Comparison of ENCODE assay signal across 13 cellular contexts in genomic region chr1:117096871-117097842, GRCh38. TPM values are rescaled to one million over a fixed set of nuclear protein-coding genes. Genes with fewer than 3 reads are reported as not detected.
A peak's percentile ranks its signal among the peaks of the same experiment; 100 is the strongest.
DNase-seq lines count a peak whose midpoint lies in the region; ATAC-seq, FAIRE-seq and TF ChIP-seq lines count a peak whose summit lies in the region.
"Had no signal": no experiment of that assay in that cellular context is flagged by ENCODE, and none has a peak within 500 bp of the region (broad histone marks: within the 10 kb centered on the region; RNA-seq: fewer than 3 reads in every experiment).

No MANE protein-coding gene starts in this region.

- DNase-seq in HCT116 (ENCODE audit: low read depth, low spot score) (no peak), amniotic stem cell (lab: John Stamatoyannopoulos, UW) (peak; percentile 25), glutamatergic neuron (no peak), small intestine (peak; percentile 62), DMS153 treated with DMSO at 0.1 percent for 48 hours (lab: John Stamatoyannopoulos, UW; ENCODE audit: unreplicated experiment) (no peak), NCI-H526 (lab: John Stamatoyannopoulos, UW) (no peak), posterior cingulate gyrus (no peak), lower leg skin (ENCODE audit: low spot score in 2 of 2) (no peak)
- DNase-seq: activated CD4-positive, alpha-beta T cell treated with anti-CD3 and anti-CD28 coated beads, Interleukin-2, amount 10 ng/mL, durations not matched to agents 24 days and 14 days; esophagus squamous epithelium; MG63; occipital lobe; stimulated activated CD4-positive, alpha-beta T cell treated with anti-CD3 and anti-CD28 coated beads, Interleukin-12 subunit alpha, Interleukin-12 subunit beta, amount 100 ng/mL, for 4 hours had no signal

- no peak overlapping the region for H3K9ac ChIP-seq in HCT116 (ENCODE audit: low read length)

- H3K36me3 Mint-ChIP-seq in glutamatergic neuron (ENCODE audit: unreplicated experiment): no peaks in the 10 kb centered on the region

- H3K27ac Mint-ChIP-seq in glutamatergic neuron (ENCODE audit: unreplicated experiment): peak overlapping the region; percentile 5
- H3K27ac Mint-ChIP-seq: activated CD4-positive, alpha-beta T cell treated with anti-CD3 and anti-CD28 coated beads, Interleukin-2, amount 10 ng/mL, durations not matched to agents 24 days and 14 days had no signal

- H3K4me3 Mint-ChIP-seq in glutamatergic neuron (ENCODE audit: unreplicated experiment): no peak overlapping the region
- H3K4me3 Mint-ChIP-seq: activated CD4-positive, alpha-beta T cell treated with anti-CD3 and anti-CD28 coated beads, Interleukin-2, amount 10 ng/mL, durations not matched to agents 24 days and 14 days had no signal

- no peaks in the 10 kb centered on the region for H3K79me2 ChIP-seq in HCT116 (ENCODE audit: insufficient read depth, low read length)

- no peak for ATAC-seq in HCT116

- POLR2A ChIA-PET in HCT116 (lab: Charles Lee): no interaction called here

- BruUV-seq in HCT116 (replicated peaks; lab: Mats Ljungman, UMichigan): no TSS peak

- H3K9me2 ChIP-seq in HCT116 (ENCODE audit: insufficient read depth): no peaks in the 10 kb centered on the region

- no peaks in the 10 kb centered on the region for H3K27me3 ChIP-seq in HCT116 (ENCODE audit: insufficient read depth, low read length)
- no peaks in the 10 kb centered on the region for H3K27me3 ChIP-seq in small intestine (ENCODE audit: control insufficient read depth in 2 of 2, insufficient read depth in 2 of 2, low read length in 2 of 2)
- H3K27me3 ChIP-seq: esophagus squamous epithelium, MG63 had no signal

- TF ChIP-seq CTCF in HCT116 (IDR thresholded peaks at IDR 0.05 in 2 of 3, conservative IDR thresholded peaks at IDR 0.05 in 1 of 3; ENCODE audit: borderline replicate concordance in 1 of 3, insufficient read depth in 1 of 3, low read depth in 2 of 3, low read length in 2 of 3) (no peak), glutamatergic neuron (IDR thresholded peaks at IDR 0.05; ENCODE audit: partially characterized antibody, unreplicated experiment) (no peak), lower leg skin (IDR thresholded peaks at IDR 0.05) (no peak)

- H4K20me1 ChIP-seq in HCT116 (ENCODE audit: insufficient read depth): no peaks in the 10 kb centered on the region

- intact Hi-C loops in HCT116 (cut with micrococcal nuclease) (no loop called here), posterior cingulate gyrus (cut with DNase I) (no loop called here), lower leg skin (cut with DNase I; ENCODE audit: low total_unique reads) (no loop called here)

- no peak overlapping the region for H3K4me2 ChIP-seq in HCT116 (ENCODE audit: low read length)

- TF ChIP-seq POLR2A in HCT116 (IDR thresholded peaks at IDR 0.05; ENCODE audit: borderline replicate concordance, extremely low read depth, insufficient read depth, insufficient read length): no peak
- no peak for TF ChIP-seq POLR2A in lower leg skin (IDR thresholded peaks at IDR 0.05)

- H3K4me1 ChIP-seq in HCT116 (ENCODE audit: control insufficient read depth in 1 of 2, insufficient read depth in 2 of 2, low read length in 2 of 2) (peaks cover 4 to 14% of the 10 kb centered on the region in 2 experiments; a peak in 3 of 4 replicates), small intestine (ENCODE audit: control insufficient read depth in 2 of 2, insufficient read depth in 1 of 2, low read depth in 1 of 2, low read length in 1 of 2) (peaks cover 0 to 9% of the 10 kb centered on the region in 2 donors)

- RAD21 ChIA-PET in HCT116 (lab: Charles Lee; ENCODE audit: low non-redundant PET in 1 of 2, low total read pairs in 2 of 2, uncharacterized antibody in 2 of 2, unreplicated experiment in 2 of 2): no interaction called here

- H3K4me3 ChIP-seq in HCT116 (replicated peaks in 1 of 2; ENCODE audit: low read depth in 1 of 2, low read length in 2 of 2) (no peak overlapping the region), small intestine (ENCODE audit: low read depth in 1 of 2, low read length in 2 of 2) (no peak overlapping the region), lower leg skin (ENCODE audit: low read depth, poor library complexity, severe bottlenecking) (no peak overlapping the region)
- H3K4me3 ChIP-seq: esophagus squamous epithelium, MG63 had no signal

- no peak for TF ChIP-seq RAD21 in HCT116 (IDR thresholded peaks at IDR 0.05; ENCODE audit: low read depth)

- no peak overlapping the region for H2AFZ ChIP-seq in HCT116 (ENCODE audit: low read depth, low read length, poor library complexity, severe bottlenecking)

- CTCF ChIA-PET in HCT116 (lab: Charles Lee): interaction anchor here (1.3 kb wide), 1 partner anchor 32 kb away, joined by 3 read pairs; no protein-coding TSS in a partner anchor

- H3K9me3 Mint-ChIP-seq in glutamatergic neuron (ENCODE audit: unreplicated experiment): no peaks in the 10 kb centered on the region
- H3K9me3 Mint-ChIP-seq: activated CD4-positive, alpha-beta T cell treated with anti-CD3 and anti-CD28 coated beads, Interleukin-2, amount 10 ng/mL, durations not matched to agents 24 days and 14 days had no signal

- peaks cover 19% of the 10 kb centered on the region for H3K4me1 Mint-ChIP-seq in glutamatergic neuron (ENCODE audit: low read depth, unreplicated experiment)

- H3K27me3 Mint-ChIP-seq in glutamatergic neuron (ENCODE audit: unreplicated experiment): no peaks in the 10 kb centered on the region
- H3K27me3 Mint-ChIP-seq: activated CD4-positive, alpha-beta T cell treated with anti-CD3 and anti-CD28 coated beads, Interleukin-2, amount 10 ng/mL, durations not matched to agents 24 days and 14 days had no signal

- H3K9me3 ChIP-seq in HCT116 (ENCODE audit: control insufficient read depth in 1 of 2, insufficient read depth in 1 of 2, low read depth in 1 of 2, low read length in 2 of 2): no peaks in the 10 kb centered on the region
- H3K9me3 ChIP-seq in small intestine (ENCODE audit: control insufficient read depth, low read depth): no peaks in the 10 kb centered on the region
- H3K9me3 ChIP-seq: esophagus squamous epithelium, MG63 had no signal

- H3K27ac ChIP-seq in HCT116 (ENCODE audit: low read depth, low read length) (peak overlapping the region; percentile 17; the same call in 1 of the 2 replicates), small intestine (ENCODE audit: low read depth in 1 of 2, low read length in 1 of 2) (peak overlapping the region in 1 of 2 donors; percentile 5)
- H3K27ac ChIP-seq: esophagus squamous epithelium had no signal

- peaks cover 32 to 77% of the 10 kb centered on the region in 2 experiments; a peak in 3 of 4 replicates for H3K36me3 ChIP-seq in HCT116 (ENCODE audit: control insufficient read depth in 1 of 2, insufficient read depth in 2 of 2, low read length in 2 of 2)
- H3K36me3 ChIP-seq in small intestine (ENCODE audit: control insufficient read depth in 2 of 2, insufficient read depth in 2 of 2, low read length in 2 of 2): peaks cover 4 to 8% of the 10 kb centered on the region in 2 donors

- FAIRE-seq in small intestine (lab: Jason Lieb, UNC): no peak

- 31 to 73% (median 51%) methylated on average over 7 of the region's 7 CpGs for WGBS in small intestine, 3 donors
- WGBS in lower leg skin, 2 donors: 87 to 90% methylated on average over 7 of the region's 7 CpGs

TF ChIP-seq in HCT116, 20 proteins besides CTCF, POLR2A, EP300 and RAD21 (continues in another document):
- TF ChIP-seq CEBPB (IDR thresholded peaks at IDR 0.05; ENCODE audit: low read depth) (no peak), SP1 (IDR thresholded peaks at IDR 0.05; ENCODE audit: low read depth) (no peak), SRF (IDR thresholded peaks at IDR 0.05; ENCODE audit: low read depth) (no peak), ZFX (IDR thresholded peaks at IDR 0.05) (no peak), EZH2 (IDR thresholded peaks at IDR 0.05) (no peak), YY1 (IDR thresholded peaks at IDR 0.05; ENCODE audit: extremely low read depth, insufficient replicate concordance, low read depth, low read length) (no peak), ZBTB33 (IDR thresholded peaks at IDR 0.05; ENCODE audit: extremely low read depth, insufficient replicate concordance, low read length) (no peak), ELF1 (IDR thresholded peaks at IDR 0.05; ENCODE audit: borderline replicate concordance, low read depth) (no peak), EZH2phosphoT487 (IDR thresholded peaks at IDR 0.05; ENCODE audit: borderline replicate concordance) (no peak), JUND (IDR thresholded peaks at IDR 0.05) (no peak)

RNA-seq across cellular contexts. Expression of gene TRIM45, which starts 24.4 kb away (rescaled TPM):
- 3.5 TPM for total RNA-seq in HCT116 (2021; ENCODE audit: unreplicated experiment)
- polyA plus RNA-seq in HCT116 (2012): 4.0 TPM in 2 replicates
- total RNA-seq in glutamatergic neuron (ENCODE audit: unreplicated experiment): 6.7 TPM
- 1 to 10 TPM; 1.9 to 4.7 (median 3.2) TPM for polyA plus RNA-seq in small intestine
- 1 to 10 TPM in 3 of 4 donors, under 1 TPM in 1; 0.84 to 3.9 (median 1.8) TPM for total RNA-seq in lower leg skin

RNA-seq across cellular contexts. Expression of gene TTF2, which starts 37.0 kb away (rescaled TPM):
- 60.3 TPM for total RNA-seq in HCT116 (2021; ENCODE audit: unreplicated experiment)
- polyA plus RNA-seq in HCT116 (2012): 12.6 and 15.9 TPM in 2 replicates
- 19.3 TPM for total RNA-seq in glutamatergic neuron (ENCODE audit: unreplicated experiment)
- polyA plus RNA-seq in small intestine: 1 to 10 TPM; 1.8 to 5.8 (median 4.1) TPM
- total RNA-seq in lower leg skin: 10 to 100 TPM in 3 of 4 donors, 1 to 10 TPM in 1; 6.8 to 26.8 (median 20.6) TPM

Comparison
In these comparisons a context has a peak if more than half of its experiments do, and no peak if none do; other contexts are left out.
1. DNase-seq: peak in amniotic stem cell (single experiment) and small intestine (single experiment); none in HCT116 (single experiment), glutamatergic neuron (single experiment), DMS153 treated with DMSO at 0.1 percent for 48 hours (single experiment), NCI-H526 (0 of 2), posterior cingulate gyrus (0 of 10) and lower leg skin (0 of 2).